ENCODE assay signal across 19 cellular contexts in the genomic region with DNA sequence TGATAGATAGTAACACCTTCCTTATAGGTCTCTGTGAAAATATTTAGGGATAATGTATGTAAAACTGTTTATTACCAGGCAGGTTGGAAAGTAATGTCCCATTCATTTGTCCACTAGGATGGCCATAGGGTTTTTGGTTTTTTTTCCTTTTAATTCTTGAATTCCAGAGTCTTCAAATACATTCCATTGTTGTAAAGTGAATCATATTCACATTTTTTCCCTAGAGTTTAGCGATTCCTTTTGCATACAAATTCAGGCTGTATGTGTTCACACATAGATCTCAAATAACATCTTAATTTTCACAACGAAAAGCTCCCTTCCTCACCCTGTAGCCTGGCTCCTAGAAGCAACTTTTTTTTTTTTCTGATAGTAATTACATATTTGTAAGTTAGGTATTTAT. TPM values are rescaled to one million over a fixed set of nuclear protein-coding genes. Genes with fewer than 3 reads are reported as not detected.
DNase-seq lines count a peak whose midpoint lies in the region; ATAC-seq, FAIRE-seq and TF ChIP-seq lines count a peak whose summit lies in the region.
"Had no signal": no experiment of that assay in that cellular context is flagged by ENCODE, and none has a peak within 500 bp of the region (broad histone marks: within the 10 kb centered on the region; RNA-seq: fewer than 3 reads in every experiment).

No MANE protein-coding gene starts in this region.

- intact Hi-C loops in mammary epithelial cell (cut with micrococcal nuclease): no loop called here

- H3K9ac ChIP-seq in GM23248 (no peak overlapping the region), astrocyte (ENCODE audit: low read length) (no peak overlapping the region), mammary epithelial cell (ENCODE audit: insufficient read depth, low read length) (no peak overlapping the region)
- H3K9ac ChIP-seq: BLaER1 treated with 17β-estradiol and CSF1 and Interleukin-3, amounts not matched to agents 10 nM and 100 nM had no signal

- peaks cover 5% of the 10 kb centered on the region for H3K4me1 Mint-ChIP-seq in astrocyte (ENCODE audit: low read depth, unreplicated experiment)

- in situ Hi-C loops in GM23248 (cut with MboI) (no loop called here), mammary epithelial cell (cut with MboI; ENCODE audit: low sequenced_read_pairs in 2 of 2) (no loop called here)

- H2AFZ ChIP-seq in GM23248: no peak overlapping the region
- no peak overlapping the region for H2AFZ ChIP-seq in astrocyte (ENCODE audit: low read depth, low read length)
- no peak overlapping the region for H2AFZ ChIP-seq in mammary epithelial cell (ENCODE audit: low read depth, low read length)

- H3K79me2 ChIP-seq in GM23248 (ENCODE audit: insufficient read depth) (peaks cover 26% of the 10 kb centered on the region), astrocyte (ENCODE audit: insufficient read depth, low read length) (peaks cover 19% of the 10 kb centered on the region), mammary epithelial cell (ENCODE audit: insufficient read depth, low read length) (peaks cover 18% of the 10 kb centered on the region)

- H3K27me3 ChIP-seq in GM23248 (replicated peaks; ENCODE audit: insufficient read depth) (no peaks in the 10 kb centered on the region), astrocyte (ENCODE audit: insufficient read depth, low read length) (no peaks in the 10 kb centered on the region), mammary epithelial cell (ENCODE audit: insufficient read depth, low read length) (no peaks in the 10 kb centered on the region)
- H3K27me3 ChIP-seq: BLaER1 treated with 17β-estradiol and CSF1 and Interleukin-3, amounts not matched to agents 10 nM and 100 nM; MG63; Peyer's patch had no signal

- no peaks in the 10 kb centered on the region for H3K27me3 Mint-ChIP-seq in astrocyte (ENCODE audit: low read depth, unreplicated experiment)

- WGBS in GM23248 (ENCODE audit: low coverage in 1 of 2, low lambda C conversion rate in 2 of 2, missing lambda C conversion rate in 2 of 2), 2 experiments: 30% methylated on average over 2 of the region's 2 CpGs
- 50% methylated on average over 2 of the region's 2 CpGs for WGBS in mammary epithelial cell (ENCODE audit: low coverage, missing lambda C conversion rate)

- H4K20me1 ChIP-seq in GM23248 (ENCODE audit: insufficient read depth): no peaks in the 10 kb centered on the region
- H4K20me1 ChIP-seq in astrocyte (ENCODE audit: insufficient read depth, low read length): peaks cover 4% of the 10 kb centered on the region
- no peaks in the 10 kb centered on the region for H4K20me1 ChIP-seq in mammary epithelial cell (ENCODE audit: insufficient read depth, low read length)

- no peak for ATAC-seq in HG02798 (IDR thresholded peaks at IDR 0.05; ENCODE audit: poor library complexity, unreplicated experiment)

- no peak for TF ChIP-seq CTCF in AG10803 (conservative IDR thresholded peaks at IDR 0.05; ENCODE audit: low read length)
- TF ChIP-seq CTCF in astrocyte (IDR thresholded peaks at IDR 0.05; ENCODE audit: insufficient read depth, low read depth, low read length): no peak
- TF ChIP-seq CTCF in mammary epithelial cell (conservative IDR thresholded peaks at IDR 0.05 in 1 of 2, IDR thresholded peaks at IDR 0.05 in 1 of 2; ENCODE audit: extremely low read depth in 1 of 2, insufficient read depth in 1 of 2, low read depth in 1 of 2, low read length in 2 of 2): no peak

- no peaks in the 10 kb centered on the region for H3K9me2 ChIP-seq in GM23248 (ENCODE audit: insufficient read depth)

- FAIRE-seq in astrocyte (lab: Jason Lieb, UNC) (no peak), frontal cortex (lab: Jason Lieb, UNC) (no peak)
- FAIRE-seq: GM18507 had no signal

- H3K4me3 Mint-ChIP-seq in astrocyte (ENCODE audit: unreplicated experiment): no peak overlapping the region

- H3K36me3 ChIP-seq in GM23248 (ENCODE audit: low read depth) (peaks cover 8% of the 10 kb centered on the region), astrocyte (ENCODE audit: insufficient read depth, low read length) (peaks cover 8% of the 10 kb centered on the region), mammary epithelial cell (ENCODE audit: insufficient read depth, low read length) (peaks cover 6% of the 10 kb centered on the region)

- CTCF ChIA-PET in mammary epithelial cell (lab: Charles Lee; ENCODE audit: low non-redundant PET): interaction anchor here (0.6 kb wide), 1 partner anchor 11 kb away, joined by 9 read pairs; no protein-coding TSS in a partner anchor

- peaks cover 5% of the 10 kb centered on the region for H3K9me3 Mint-ChIP-seq in astrocyte (ENCODE audit: unreplicated experiment)

- H3K4me3 ChIP-seq in AG10803 (ENCODE audit: low read length) (no peak overlapping the region), GM23248 (no peak overlapping the region), astrocyte (ENCODE audit: insufficient read depth, low read depth, low read length) (no peak overlapping the region), mammary epithelial cell (replicated peaks in 1 of 3; ENCODE audit: insufficient read depth in 1 of 3, low read depth in 2 of 3, low read length in 3 of 3) (no peak overlapping the region)
- H3K4me3 ChIP-seq: BLaER1 treated with 17β-estradiol and CSF1 and Interleukin-3, amounts not matched to agents 10 nM and 100 nM; MG63; Peyer's patch had no signal

- peaks cover 11% of the 10 kb centered on the region; the same call in 1 of the 2 replicates for H3F3A ChIP-seq in GM23248 (ENCODE audit: insufficient read depth)

- H3K36me3 Mint-ChIP-seq in astrocyte (ENCODE audit: low read depth, unreplicated experiment): peaks cover 6% of the 10 kb centered on the region

- H3K27ac ChIP-seq in GM23248 (no peak overlapping the region), astrocyte (ENCODE audit: low read depth, low read length) (no peak overlapping the region), mammary epithelial cell (ENCODE audit: insufficient read depth, low read depth, low read length) (no peak overlapping the region)
- H3K27ac ChIP-seq: BLaER1 treated with 17β-estradiol and CSF1 and Interleukin-3, amounts not matched to agents 10 nM and 100 nM; Peyer's patch had no signal

- no peak overlapping the region for H3K27ac Mint-ChIP-seq in astrocyte (ENCODE audit: unreplicated experiment)

- dilution Hi-C loops in mammary epithelial cell (cut with HindIII; ENCODE audit: low sequenced_read_pairs): no loop called here

- DNase-seq in AG10803 (ENCODE audit: low read depth) (peak; percentile 59), GM23248 (peak; percentile 48), astrocyte (ENCODE audit: low read depth) (peak; percentile 35), iris pigment epithelial cell (ENCODE audit: low read depth) (peak; percentile 36), frontal cortex (ENCODE audit: low spot score in 2 of 2) (no peak), mammary epithelial cell (no peak), kidney glomerular epithelial cell (lab: John Stamatoyannopoulos, UW) (no peak)
- DNase-seq: ACHN, KG1, NCI-H1105, NCI-H187, NCI-H446 treated with DMSO at 0.1 percent for 48 hours, NCI-H774 had no signal

- BruUV-seq in mammary epithelial cell (replicated peaks; lab: Mats Ljungman, UMichigan): no TSS peak

- H3K9me3 ChIP-seq in GM23248 (ENCODE audit: low read depth) (no peaks in the 10 kb centered on the region), astrocyte (ENCODE audit: insufficient read depth, low read depth, low read length) (no peaks in the 10 kb centered on the region), mammary epithelial cell (replicated peaks; ENCODE audit: insufficient read depth, low read length) (no peaks in the 10 kb centered on the region)
- H3K9me3 ChIP-seq: Peyer's patch had no signal

- H3K4me2 ChIP-seq in GM23248 (ENCODE audit: unreplicated experiment) (no peak overlapping the region), astrocyte (ENCODE audit: low read length) (no peak overlapping the region), mammary epithelial cell (ENCODE audit: insufficient read depth, low read depth, low read length) (no peak overlapping the region)

- peaks cover 18% of the 10 kb centered on the region for H3K4me1 ChIP-seq in GM23248 (ENCODE audit: insufficient read depth)
- peaks cover 5% of the 10 kb centered on the region for H3K4me1 ChIP-seq in astrocyte (ENCODE audit: insufficient read depth, low read length)
- peaks cover 6% of the 10 kb centered on the region for H3K4me1 ChIP-seq in mammary epithelial cell (ENCODE audit: insufficient read depth, low read length)

RNA-seq across cellular contexts. Expression of a gene that starts 1.8 kb away (rescaled TPM):
- 9.4 and 13.8 TPM in 2 replicates for total RNA-seq in GM23248 (2014; rRNA removed; shearing (Covaris generic))
- polyA plus RNA-seq in GM23248 (2016; fragmentation: Nextera tagmentation; extraction: Ambion mirVana): 4.6 and 4.7 TPM in 2 replicates
- 9.0 and 9.6 TPM in 2 replicates for total RNA-seq in astrocyte
- total RNA-seq in frontal cortex: 53.0 TPM
- total RNA-seq in mammary epithelial cell: 10 to 100 TPM in 1 of 2 donors, 1 to 10 TPM in 1; 8.4 to 13.2 TPM
- 2.3 TPM for polyA plus RNA-seq in mammary epithelial cell
- 12.5 TPM for polyA minus RNA-seq in mammary epithelial cell

RNA-seq across cellular contexts. Expression of a gene that starts 9.2 kb away (rescaled TPM):
- total RNA-seq in GM23248 (2014; rRNA removed; shearing (Covaris generic)): not detected in 2 replicates
- not detected in 2 replicates for polyA plus RNA-seq in GM23248 (2016; fragmentation: Nextera tagmentation; extraction: Ambion mirVana)
- not detected in 2 replicates for total RNA-seq in astrocyte
- total RNA-seq in frontal cortex: not detected
- total RNA-seq in mammary epithelial cell: not detected
- polyA plus RNA-seq in mammary epithelial cell: not detected
- polyA minus RNA-seq in mammary epithelial cell: not detected
- total RNA-seq: Daoy, Peyer's patch had no signal

RNA-seq across cellular contexts. Expression of a gene that starts 18.6 kb away (rescaled TPM):
- total RNA-seq in GM23248 (2014; rRNA removed; shearing (Covaris generic)): not detected in 2 replicates
- polyA plus RNA-seq in GM23248 (2016; fragmentation: Nextera tagmentation; extraction: Ambion mirVana): not detected in 2 replicates
- 0.57 TPM in 1 of 2 replicates, not detected in the other for total RNA-seq in astrocyte
- total RNA-seq in frontal cortex: not detected
- not detected for total RNA-seq in mammary epithelial cell
- polyA plus RNA-seq in mammary epithelial cell: not detected
- polyA minus RNA-seq in mammary epithelial cell: not detected
- total RNA-seq: Daoy, Peyer's patch had no signal

RNA-seq across cellular contexts. Expression of a gene that starts 27.7 kb away (rescaled TPM):
- not detected in 2 replicates for total RNA-seq in GM23248 (2014; rRNA removed; shearing (Covaris generic))
- polyA plus RNA-seq in GM23248 (2016; fragmentation: Nextera tagmentation; extraction: Ambion mirVana) (not detected in 2 replicates), mammary epithelial cell (not detected)
- total RNA-seq in astrocyte (not detected in 2 replicates), frontal cortex (not detected), mammary epithelial cell (not detected)
- polyA minus RNA-seq in mammary epithelial cell: not detected
- total RNA-seq: Daoy, Peyer's patch had no signal

RNA-seq across cellular contexts. Expression of a gene that starts 37.3 kb away (rescaled TPM):
- not detected in 2 replicates for total RNA-seq in GM23248 (2014; rRNA removed; shearing (Covaris generic))
- polyA plus RNA-seq in GM23248 (2016; fragmentation: Nextera tagmentation; extraction: Ambion mirVana) (not detected in 2 replicates), mammary epithelial cell (0.10 TPM)
- total RNA-seq in astrocyte (not detected in 2 replicates), frontal cortex (not detected), mammary epithelial cell (not detected)
- polyA minus RNA-seq in mammary epithelial cell: not detected
- total RNA-seq: Daoy, Peyer's patch had no signal

Comparison
In these comparisons a context has a peak if more than half of its experiments do, and no peak if none do; other contexts are left out.
1. DNase-seq: peak in AG10803 (single experiment), GM23248 (single experiment), astrocyte (single experiment) and iris pigment epithelial cell (single experiment); none in frontal cortex (0 of 2), mammary epithelial cell (single experiment) and kidney glomerular epithelial cell (single experiment).